1 cellular context compared by ENCODE assay signal in the genomic region with DNA sequence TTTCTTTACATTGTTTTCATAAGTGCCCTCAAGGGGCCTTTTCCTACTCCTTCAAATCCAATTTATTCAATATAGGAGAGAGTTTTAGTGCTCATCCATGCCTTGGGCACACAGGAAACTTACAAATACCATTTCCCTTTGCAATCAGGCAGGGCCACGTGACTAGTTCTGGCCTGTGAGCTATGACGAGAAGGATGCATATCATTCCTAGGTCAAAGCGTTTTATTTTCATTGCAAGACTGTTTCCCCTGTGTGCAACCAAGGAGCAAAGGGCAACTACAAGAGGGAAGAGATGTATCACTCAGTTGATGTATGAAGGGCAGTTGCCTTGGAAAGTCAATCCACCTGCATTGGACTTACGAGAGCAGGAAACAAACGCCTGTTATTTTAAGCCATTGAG.
TF ChIP-seq lines count a peak whose summit lies in the region.

No MANE protein-coding gene starts in this region.

TF ChIP-seq in SK-N-SH treated with all-trans-retinoic acid at 6 μM for 48 hours, 23 proteins besides CTCF, POLR2A, EP300 and RAD21 (continued from another document):
- TF ChIP-seq, protein P1, sequence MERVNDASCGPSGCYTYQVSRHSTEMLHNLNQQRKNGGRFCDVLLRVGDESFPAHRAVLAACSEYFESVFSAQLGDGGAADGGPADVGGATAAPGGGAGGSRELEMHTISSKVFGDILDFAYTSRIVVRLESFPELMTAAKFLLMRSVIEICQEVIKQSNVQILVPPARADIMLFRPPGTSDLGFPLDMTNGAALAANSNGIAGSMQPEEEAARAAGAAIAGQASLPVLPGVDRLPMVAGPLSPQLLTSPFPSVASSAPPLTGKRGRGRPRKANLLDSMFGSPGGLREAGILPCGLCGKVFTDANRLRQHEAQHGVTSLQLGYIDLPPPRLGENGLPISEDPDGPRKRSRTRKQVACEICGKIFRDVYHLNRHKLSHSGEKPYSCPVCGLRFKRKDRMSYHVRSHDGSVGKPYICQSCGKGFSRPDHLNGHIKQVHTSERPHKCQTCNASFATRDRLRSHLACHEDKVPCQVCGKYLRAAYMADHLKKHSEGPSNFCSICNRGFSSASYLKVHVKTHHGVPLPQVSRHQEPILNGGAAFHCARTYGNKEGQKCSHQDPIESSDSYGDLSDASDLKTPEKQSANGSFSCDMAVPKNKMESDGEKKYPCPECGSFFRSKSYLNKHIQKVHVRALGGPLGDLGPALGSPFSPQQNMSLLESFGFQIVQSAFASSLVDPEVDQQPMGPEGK (CRISPR knock-in tag; IDR thresholded peaks at IDR 0.05; ENCODE audit: borderline replicate concordance): no peak
- no peak for TF ChIP-seq ZNF8 (CRISPR knock-in tag; IDR thresholded peaks at IDR 0.05)
- no peak for TF ChIP-seq ARNTL (CRISPR knock-in tag; IDR thresholded peaks at IDR 0.05; ENCODE audit: borderline replicate concordance, low read depth)
- no peak for TF ChIP-seq OSR1 (CRISPR knock-in tag; IDR thresholded peaks at IDR 0.05)
- TF ChIP-seq ZNF565 (CRISPR knock-in tag; conservative IDR thresholded peaks at IDR 0.05; ENCODE audit: low read depth): no peak
- TF ChIP-seq TOX (CRISPR knock-in tag; IDR thresholded peaks at IDR 0.05; ENCODE audit: borderline replicate concordance): no peak
